Comparison of ENCODE assay signal across 8 cellular contexts in the genomic region with DNA sequence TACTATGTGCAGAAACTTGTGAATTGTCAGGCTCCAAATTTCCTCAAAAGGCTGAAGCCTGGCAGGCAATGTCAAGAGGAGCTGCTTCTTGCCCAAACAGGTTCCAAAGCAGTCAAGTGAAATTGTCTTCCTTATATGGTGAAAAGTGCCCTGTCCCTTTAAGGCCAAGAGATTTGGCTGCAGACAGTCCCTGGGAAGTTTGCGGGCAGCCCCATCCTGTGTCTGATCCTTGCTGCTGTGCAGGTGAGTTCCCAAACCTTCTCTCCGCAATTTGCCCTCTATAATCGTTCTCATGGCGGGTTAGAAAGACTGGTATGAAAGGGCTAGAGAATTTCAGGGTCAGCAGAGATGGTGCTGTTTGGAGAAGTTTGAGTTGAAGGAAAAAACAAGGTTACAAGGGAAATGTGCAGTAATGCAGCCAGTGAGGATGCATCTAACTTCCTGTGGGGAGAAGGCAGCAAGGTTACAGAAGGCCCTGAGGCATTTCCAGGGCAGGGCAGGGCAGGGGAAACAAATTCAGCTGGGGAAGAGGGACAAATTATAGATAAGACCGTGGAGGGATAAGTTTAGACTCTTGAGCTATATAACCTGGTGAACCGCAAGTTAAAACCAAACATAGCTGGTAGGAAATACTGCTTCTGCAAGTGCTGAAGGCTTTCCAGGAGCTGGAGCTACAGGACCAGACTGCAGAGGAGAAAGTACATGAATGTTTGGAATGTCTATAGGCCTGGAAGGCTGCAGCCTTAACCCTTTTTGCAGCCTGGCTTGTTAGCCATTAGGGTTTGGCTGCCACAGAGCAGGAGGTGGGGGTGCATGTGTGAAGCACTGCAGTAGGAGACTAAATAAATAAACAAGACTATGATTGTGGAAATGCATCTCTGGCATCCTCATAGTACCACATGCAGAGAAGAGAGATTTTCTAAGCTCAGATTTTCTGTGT.
DNase-seq lines count a peak whose midpoint lies in the region; ATAC-seq, FAIRE-seq and TF ChIP-seq lines count a peak whose summit lies in the region.

No MANE protein-coding gene starts in this region.

- no peaks in the 10 kb centered on the region for H3K9me3 ChIP-seq in prostate gland

- TF ChIP-seq POLR2A in GM12892 (IDR thresholded peaks at IDR 0.05; ENCODE audit: low read depth, low read length) (no peak), prostate gland (IDR thresholded peaks at IDR 0.05) (no peak)

- ATAC-seq in HG02610 (IDR thresholded peaks at IDR 0.05; ENCODE audit: unreplicated experiment): no peak
- no peak for ATAC-seq in natural killer cell treated with Interleukin-12 subunit alpha and Interleukin-12 subunit beta and Interleukin-15 and Interleukin-18, amount 100 ng/mL, for 72 hours

- no peak overlapping the region for H3K4me3 ChIP-seq in prostate gland

- no peak overlapping the region for H3K27ac ChIP-seq in prostate gland

- intact Hi-C loops in prostate gland (cut with DNase I): loop anchor here (2.0 to 10.0 kb wide), 2 partner anchors 28 to 118 kb away; no protein-coding TSS in a partner anchor

- no peak for TF ChIP-seq CTCF in prostate gland (IDR thresholded peaks at IDR 0.05)

- no peak overlapping the region for H3K4me3 Mint-ChIP-seq in natural killer cell treated with Interleukin-12 subunit alpha and Interleukin-12 subunit beta and Interleukin-15 and Interleukin-18, amount 100 ng/mL, for 72 hours

- H3K4me1 ChIP-seq in prostate gland (replicated peaks): no peaks in the 10 kb centered on the region

- no peak for DNase-seq in GM12892 (ENCODE audit: insufficient read length)
- peak; percentile 51 for DNase-seq in T1000 (lab: John Stamatoyannopoulos, UW)
- DNase-seq in glomerular visceral epithelial cell (ENCODE audit: extremely low spot score): peak; percentile 70
- peak; percentile 7 for DNase-seq in prostate gland (ENCODE audit: low spot score)
- DNase-seq in NCI-H1694 (lab: John Stamatoyannopoulos, UW): no peak
- no peak for DNase-seq in natural killer cell treated with Interleukin-12 subunit alpha and Interleukin-12 subunit beta and Interleukin-15 and Interleukin-18, amount 100 ng/mL, for 72 hours (ENCODE audit: low spot score)
- DNase-seq in Ammon's horn (ENCODE audit: low spot score): no peak

- H3K27ac Mint-ChIP-seq in natural killer cell treated with Interleukin-12 subunit alpha and Interleukin-12 subunit beta and Interleukin-15 and Interleukin-18, amount 100 ng/mL, for 72 hours: no peak overlapping the region

- H3K36me3 Mint-ChIP-seq in natural killer cell treated with Interleukin-12 subunit alpha and Interleukin-12 subunit beta and Interleukin-15 and Interleukin-18, amount 100 ng/mL, for 72 hours: no peaks in the 10 kb centered on the region

- no peaks in the 10 kb centered on the region for H3K36me3 ChIP-seq in prostate gland

- H3K9me3 Mint-ChIP-seq in natural killer cell treated with Interleukin-12 subunit alpha and Interleukin-12 subunit beta and Interleukin-15 and Interleukin-18, amount 100 ng/mL, for 72 hours: no peaks in the 10 kb centered on the region

- H3K27me3 Mint-ChIP-seq in natural killer cell treated with Interleukin-12 subunit alpha and Interleukin-12 subunit beta and Interleukin-15 and Interleukin-18, amount 100 ng/mL, for 72 hours: peaks cover 0 to 3% of the 10 kb centered on the region in 2 donors

- WGBS in prostate gland: 23% methylated on average over 6 of the region's 6 CpGs

- H3K4me1 Mint-ChIP-seq in natural killer cell treated with Interleukin-12 subunit alpha and Interleukin-12 subunit beta and Interleukin-15 and Interleukin-18, amount 100 ng/mL, for 72 hours (ENCODE audit: low read depth in 2 of 2): no peaks in the 10 kb centered on the region

- no peaks in the 10 kb centered on the region for H3K27me3 ChIP-seq in prostate gland (replicated peaks; ENCODE audit: insufficient read depth)

- FAIRE-seq in GM12892 (lab: Jason Lieb, UNC): peak; percentile 24

Comparison
In these comparisons a context has a peak if more than half of its experiments do, and no peak if none do; other contexts are left out.
1. DNase-seq: peak in T1000 (single experiment), glomerular visceral epithelial cell (single experiment) and prostate gland (single experiment); none in GM12892 (single experiment), NCI-H1694 (single experiment), natural killer cell treated with Interleukin-12 subunit alpha and Interleukin-12 subunit beta and Interleukin-15 and Interleukin-18, amount 100 ng/mL, for 72 hours (single experiment) and Ammon's horn (single experiment).